ENCODE assay signal across 16 cellular contexts in genomic region chr1:227869851-227870305, GRCh38. TPM values are rescaled to one million over a fixed set of nuclear protein-coding genes. Genes with fewer than 3 reads are reported as not detected.
DNase-seq lines count a peak whose midpoint lies in the region; ATAC-seq and TF ChIP-seq lines count a peak whose summit lies in the region.
"Had no signal": no experiment of that assay in that cellular context is flagged by ENCODE, and none has a peak within 500 bp of the region (broad histone marks: within the 10 kb centered on the region; RNA-seq: fewer than 3 reads in every experiment).

No MANE protein-coding gene starts in this region.

- DNase-seq in DMS79 treated with DMSO at 0.1 percent for 48 hours (lab: John Stamatoyannopoulos, UW) (peak; percentile 13), DMS79 (lab: John Stamatoyannopoulos, UW) (no peak), KBM-7 (peak; percentile 4), osteoblast (ENCODE audit: insufficient read length, low spot score, missing footprints) (peak; percentile 63), NCI-H446 treated with DMSO at 0.1 percent for 48 hours (lab: John Stamatoyannopoulos, UW) (no peak)
- DNase-seq in activated CD8-positive, alpha-beta memory T cell treated with anti-CD3 and anti-CD28 coated beads, Interleukin-2, amount 50 U/mL, for 48 hours, result peak; percentile 52
- DNase-seq: 8988T; activated CD4-positive, alpha-beta T cell treated with anti-CD3 and anti-CD28 coated beads, Interleukin-2, amount 50 U/mL, for 4 hours; aorta; midbrain; NK-92 treated with Interleukin-12 subunit alpha and Interleukin-12 subunit beta, amount 100 ng/mL, for 24 hours; substantia nigra had no signal

- TF ChIP-seq CTCF in osteoblast (IDR thresholded peaks at IDR 0.05; ENCODE audit: extremely low read depth, low read depth, low read length), result no peak

- in situ Hi-C loops in KBM-7 (cut with MboI; ENCODE audit: low pct_unique_long_range_greater_than_20kb, low sequenced_read_pairs), result no loop called here

- no peaks in the 10 kb centered on the region for H3K9me3 ChIP-seq in osteoblast (ENCODE audit: low read depth, low read length)

- H3K4me1 ChIP-seq in osteoblast (ENCODE audit: insufficient read depth, low read length), result no peaks in the 10 kb centered on the region

- no peaks in the 10 kb centered on the region for H3K27me3 ChIP-seq in osteoblast (ENCODE audit: insufficient read depth, low read length)

- ATAC-seq in GM21381 (IDR thresholded peaks at IDR 0.05; ENCODE audit: unreplicated experiment), result no peak
- ATAC-seq in GM21390 (IDR thresholded peaks at IDR 0.05; ENCODE audit: unreplicated experiment), result no peak

- no peak overlapping the region for H2AFZ ChIP-seq in osteoblast (ENCODE audit: low read length)

- no peak overlapping the region for H3K27ac ChIP-seq in osteoblast (ENCODE audit: low read depth, low read length)
- H3K27ac ChIP-seq: HL-60 had no signal

- no peaks in the 10 kb centered on the region for H3K36me3 ChIP-seq in osteoblast (ENCODE audit: insufficient read depth, low read length)

- no peaks in the 10 kb centered on the region for H4K20me1 ChIP-seq in osteoblast (ENCODE audit: insufficient read depth, low read length)

- no peaks in the 10 kb centered on the region for H3K79me2 ChIP-seq in osteoblast (ENCODE audit: insufficient read depth, low read length)

- H3K4me2 ChIP-seq in osteoblast (ENCODE audit: insufficient read depth, low read length), result no peak overlapping the region

- H3K4me3 ChIP-seq in osteoblast (ENCODE audit: insufficient read depth, low read length), result no peak overlapping the region

RNA-seq across cellular contexts. Expression of gene PRSS38, which starts 54.4 kb away (rescaled TPM):
- not detected in 2 replicates for total RNA-seq in osteoblast
- total RNA-seq: aorta, Daoy had no signal

Comparison
In these comparisons a context has a peak if more than half of its experiments do, and no peak if none do; other contexts are left out.
1. DNase-seq: peak in DMS79 treated with DMSO at 0.1 percent for 48 hours (single experiment), KBM-7 (single experiment), activated CD8-positive, alpha-beta memory T cell treated with anti-CD3 and anti-CD28 coated beads, Interleukin-2, amount 50 U/mL, for 48 hours (single experiment) and osteoblast (single experiment); none in DMS79 (single experiment) and NCI-H446 treated with DMSO at 0.1 percent for 48 hours (single experiment).